10 cellular contexts compared by ENCODE assay signal in genomic region chr7:116628971-116629586, GRCh38. TPM values are rescaled to one million over a fixed set of nuclear protein-coding genes. Genes with fewer than 3 reads are reported as not detected.
A peak's percentile ranks its signal among the peaks of the same experiment; 100 is the strongest.
DNase-seq lines count a peak whose midpoint lies in the region; ATAC-seq, FAIRE-seq and TF ChIP-seq lines count a peak whose summit lies in the region.
"Had no signal": no experiment of that assay in that cellular context is flagged by ENCODE, and none has a peak within 500 bp of the region (broad histone marks: within the 10 kb centered on the region; RNA-seq: fewer than 3 reads in every experiment).

No MANE protein-coding gene starts in this region.

- no peaks in the 10 kb centered on the region for H3K36me3 ChIP-seq in pancreas
- H3K36me3 ChIP-seq: ovary had no signal

- ATAC-seq in SK-N-SH treated with all-trans-retinoic acid at 6 μM for 48 hours (peak; percentile 37; the same call in 2 of the 3 replicates), left cardiac atrium (peak; percentile 46 to 85), pancreas (peak; percentile 65 to 81 (median 80)), GM19455 (IDR thresholded peaks at IDR 0.05; ENCODE audit: unreplicated experiment) (no peak), HG03565 (IDR thresholded peaks at IDR 0.05; ENCODE audit: unreplicated experiment) (no peak), GM19452 (IDR thresholded peaks at IDR 0.05; ENCODE audit: unreplicated experiment) (no peak)

- DNase-seq in AG08395 (ENCODE audit: low spot score) (peak; percentile 7), left cardiac atrium (peak; percentile 24), pancreas (peak in 4 of 6 donors; percentile 43 to 60 (median 55)), coronary artery (ENCODE audit: low spot score) (no peak)
- DNase-seq: caudate nucleus, ovary had no signal

- intact Hi-C loops in left cardiac atrium (cut with DNase I) (no loop called here), pancreas (cut with DNase I) (no loop called here)

- TF ChIP-seq CTCF in pancreas (IDR thresholded peaks at IDR 0.05) (no peak), coronary artery (IDR thresholded peaks at IDR 0.05) (no peak)

- peak overlapping the region; percentile 38 to 87 (median 64) for H3K27ac ChIP-seq in pancreas
- peak overlapping the region in 1 of 2 donors; percentile 33 for H3K27ac ChIP-seq in coronary artery
- H3K27ac ChIP-seq: ovary had no signal

- H3K4me1 ChIP-seq in pancreas, result peaks cover 21 to 27% (median 23%) of the 10 kb centered on the region in 3 donors

- no peaks in the 10 kb centered on the region for H3K9me3 ChIP-seq in pancreas
- H3K9me3 ChIP-seq: ovary had no signal

- peak; percentile 92 for FAIRE-seq in pancreas (lab: Jason Lieb, UNC)

- no peaks in the 10 kb centered on the region for H3K27me3 ChIP-seq in pancreas
- H3K27me3 ChIP-seq: ovary had no signal

- 4 to 5% methylated on average over 3 of the region's 3 CpGs for WGBS in pancreas, 2 donors

- H3K4me3 ChIP-seq in pancreas (no peak overlapping the region), coronary artery (no peak overlapping the region)
- H3K4me3 ChIP-seq: ovary had no signal

TF ChIP-seq in SK-N-SH treated with all-trans-retinoic acid at 6 μM for 48 hours, 23 proteins besides CTCF, POLR2A, EP300 and RAD21:
- no peak for TF ChIP-seq CSDC2 (CRISPR knock-in tag; IDR thresholded peaks at IDR 0.05)
- TF ChIP-seq TSHZ2 (CRISPR knock-in tag; IDR thresholded peaks at IDR 0.05), result no peak
- TF ChIP-seq POU6F1 (CRISPR knock-in tag; IDR thresholded peaks at IDR 0.05; ENCODE audit: borderline replicate concordance, low read depth), result no peak
- no peak for TF ChIP-seq CREB5 (CRISPR knock-in tag; IDR thresholded peaks at IDR 0.05; ENCODE audit: low read depth)
- no peak for TF ChIP-seq ESRRG (CRISPR knock-in tag; IDR thresholded peaks at IDR 0.05)
- no peak for TF ChIP-seq ARNTL (CRISPR knock-in tag; IDR thresholded peaks at IDR 0.05; ENCODE audit: borderline replicate concordance, low read depth)
- no peak for TF ChIP-seq SNAI2 (CRISPR knock-in tag; IDR thresholded peaks at IDR 0.05)
- TF ChIP-seq ZFP30 (CRISPR knock-in tag; IDR thresholded peaks at IDR 0.05), result no peak
- no peak for TF ChIP-seq ZNF565 (CRISPR knock-in tag; conservative IDR thresholded peaks at IDR 0.05; ENCODE audit: low read depth)
- no peak for TF ChIP-seq ZC3H10 (CRISPR knock-in tag; IDR thresholded peaks at IDR 0.05)
- TF ChIP-seq PATZ1 (CRISPR knock-in tag; IDR thresholded peaks at IDR 0.05; ENCODE audit: borderline replicate concordance), result no peak
- TF ChIP-seq TCF4 (CRISPR knock-in tag; IDR thresholded peaks at IDR 0.05; ENCODE audit: borderline replicate concordance), result no peak
- TF ChIP-seq GLIS3 (CRISPR knock-in tag; IDR thresholded peaks at IDR 0.05), result no peak
- TF ChIP-seq ZNF70 (CRISPR knock-in tag; IDR thresholded peaks at IDR 0.05), result no peak
- no peak for TF ChIP-seq ISL1 (CRISPR knock-in tag; IDR thresholded peaks at IDR 0.05)
- no peak for TF ChIP-seq ZFP3 (CRISPR knock-in tag; IDR thresholded peaks at IDR 0.05)
- TF ChIP-seq ZNF8 (CRISPR knock-in tag; IDR thresholded peaks at IDR 0.05), result no peak
- no peak for TF ChIP-seq OSR1 (CRISPR knock-in tag; IDR thresholded peaks at IDR 0.05)
- no peak for TF ChIP-seq PPARA (CRISPR knock-in tag; IDR thresholded peaks at IDR 0.05; ENCODE audit: borderline replicate concordance)

RNA-seq across cellular contexts. Expression of gene MET, which starts 42.9 kb away (rescaled TPM):
- 10 to 100 TPM; 15.7 to 16.7 TPM for total RNA-seq in left cardiac atrium
- 10 to 100 TPM; 10.7 to 23.5 (median 17.9) TPM for total RNA-seq in pancreas
- 1 to 10 TPM; 2.0 to 2.7 TPM for polyA plus RNA-seq in pancreas

Comparison
In these comparisons a context has a peak if more than half of its experiments do, and no peak if none do; other contexts are left out.
1. ATAC-seq: peak in SK-N-SH treated with all-trans-retinoic acid at 6 μM for 48 hours (single experiment), left cardiac atrium (2 of 2) and pancreas (4 of 4); none in GM19455 (single experiment), HG03565 (single experiment) and GM19452 (single experiment).